Comparison of ENCODE assay signal across 8 cellular contexts in the genomic region with DNA sequence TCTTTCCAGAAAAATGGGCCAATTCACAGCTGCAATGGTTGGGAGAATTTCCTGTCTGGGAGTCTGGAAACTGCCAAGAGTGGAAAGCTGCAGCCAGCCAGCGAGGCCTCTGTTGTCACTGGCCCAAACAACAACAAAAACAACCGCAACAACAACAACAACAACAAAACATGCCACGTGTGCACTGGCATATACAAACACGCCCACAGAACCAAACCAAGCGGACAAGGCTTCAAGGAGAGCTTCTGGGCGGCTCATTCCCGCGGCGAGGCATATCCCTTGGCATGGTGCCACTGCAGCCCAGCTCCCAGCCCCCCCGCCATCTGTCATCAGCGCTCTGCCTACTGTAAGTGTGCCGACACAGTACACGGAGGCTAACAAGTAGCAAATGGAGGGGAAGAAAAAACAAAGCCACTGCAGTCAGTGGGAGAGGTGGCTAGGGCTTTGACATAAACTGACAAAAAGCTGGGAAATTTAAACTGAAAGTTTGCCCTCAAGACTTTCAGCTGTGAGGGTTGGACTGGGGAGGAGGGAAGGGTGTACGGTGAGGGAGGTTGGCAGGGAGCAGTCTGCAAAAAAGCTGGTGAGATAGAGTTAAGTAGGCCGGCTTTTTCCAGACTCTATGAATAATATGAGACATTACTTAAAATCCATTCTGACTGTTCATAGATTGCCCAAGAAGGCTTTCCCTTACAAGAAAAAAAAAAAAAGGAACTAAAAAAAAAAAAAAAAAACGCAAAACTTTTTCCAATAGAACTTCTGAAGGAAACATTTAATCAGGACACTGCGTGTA.
A peak's percentile ranks its signal among the peaks of the same experiment; 100 is the strongest.
DNase-seq lines count a peak whose midpoint lies in the region; ATAC-seq and TF ChIP-seq lines count a peak whose summit lies in the region.

No MANE protein-coding gene starts in this region.

- in situ Hi-C loops in astrocyte of the spinal cord (cut with HindIII; ENCODE audit: low sequenced_read_pairs) = no loop called here
- in situ Hi-C loops in GM13977 (cut with MboI; ENCODE audit: low pct_unique_long_range_greater_than_20kb, low sequenced_read_pairs, unreplicated experiment) = no loop called here

- TF ChIP-seq CTCF in AG09309 (IDR thresholded peaks at IDR 0.05; ENCODE audit: control insufficient read depth, insufficient read depth, low read depth, low read length, missing control alignments) (no peak), astrocyte of the spinal cord (IDR thresholded peaks at IDR 0.05; ENCODE audit: low read depth, low read length) (no peak), GM13977 (IDR thresholded peaks at IDR 0.05; ENCODE audit: extremely low read depth, insufficient read depth, missing control alignments) (no peak)

- ATAC-seq in HG03457 (IDR thresholded peaks at IDR 0.05; ENCODE audit: unreplicated experiment) (no peak), HG02588 (IDR thresholded peaks at IDR 0.05; ENCODE audit: unreplicated experiment) (no peak)

- H3K4me3 ChIP-seq in AG09309 (ENCODE audit: control insufficient read depth, low read depth, low read length) (peak overlapping the region; percentile 18), astrocyte of the spinal cord (ENCODE audit: low read depth, low read length) (peak overlapping the region; percentile 26)

- DNase-seq in AG09309 (ENCODE audit: low read depth) = peak; percentile 48
- DNase-seq in NCI-H1694 (lab: John Stamatoyannopoulos, UW) = peak; percentile 84
- DNase-seq in astrocyte of the spinal cord (ENCODE audit: low read depth, low spot score) = peak; percentile 55
- DNase-seq in iris pigment epithelial cell (ENCODE audit: low read depth) = peak; percentile 85
- DNase-seq in superior temporal gyrus (ENCODE audit: extremely low spot score) = peak; percentile 38
- no peak for DNase-seq in GM13977 (ENCODE audit: low spot score)
